In the genomic region with DNA sequence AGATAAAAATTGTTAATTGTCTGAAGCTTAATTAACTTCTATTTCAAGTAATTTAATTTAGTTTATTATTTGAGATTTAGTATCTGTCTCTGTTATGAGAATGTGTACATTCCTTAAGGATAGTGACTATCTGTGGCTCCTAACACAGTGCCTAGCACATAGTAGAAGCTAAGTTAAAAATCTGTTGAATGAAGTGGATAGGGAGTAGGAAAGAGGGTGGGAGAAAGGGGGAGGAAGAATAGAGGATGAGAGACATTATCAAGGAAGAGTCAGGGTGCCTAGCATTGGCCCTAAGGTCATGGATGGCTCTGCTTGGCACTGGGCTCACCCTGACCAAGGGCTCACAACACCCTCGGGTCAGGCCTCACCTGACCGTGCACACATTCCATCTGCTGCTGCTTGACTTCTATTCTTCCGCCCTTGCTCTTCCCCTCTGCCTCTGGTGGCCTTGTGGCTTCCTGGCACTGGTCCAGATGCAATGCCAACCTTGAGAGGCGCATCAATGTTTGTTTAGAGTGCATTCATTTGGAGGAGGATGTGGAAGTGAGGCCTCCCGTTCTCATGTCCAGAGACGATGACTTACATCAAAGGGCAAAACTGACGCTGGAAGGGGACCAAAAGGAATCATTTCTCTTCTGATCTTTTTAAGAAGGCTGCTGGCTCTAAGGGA, we compare ENCODE assay signal across 21 cellular contexts. TPM values are rescaled to one million over a fixed set of nuclear protein-coding genes. Genes with fewer than 3 reads are reported as not detected.
A peak's percentile ranks its signal among the peaks of the same experiment; 100 is the strongest.
DNase-seq lines count a peak whose midpoint lies in the region; ATAC-seq and TF ChIP-seq lines count a peak whose summit lies in the region.
"Had no signal": no experiment of that assay in that cellular context is flagged by ENCODE, and none has a peak within 500 bp of the region (broad histone marks: within the 10 kb centered on the region; RNA-seq: fewer than 3 reads in every experiment).

No MANE protein-coding gene starts in this region.

- 56 to 76% (median 71%) methylated on average over 7 of the region's 7 CpGs for WGBS in spleen, 5 donors

- no peak overlapping the region for H3K27ac Mint-ChIP-seq in activated T-cell treated with anti-CD3 and anti-CD28 coated beads, Interleukin-2, amount 50 U/mL, for 72 hours
- H3K27ac Mint-ChIP-seq: activated naive CD8-positive, alpha-beta T cell treated with anti-CD3 and anti-CD28 coated beads, Interleukin-2, amount 10 ng/mL, durations not matched to agents 7 days and 5 days; activated T-helper 1 cell treated with anti-CD3 and anti-CD28 coated beads, Interleukin-12 subunit alpha, Interleukin-12 subunit beta, Interleukin-2, Interleukin-4 antibody, amounts not matched to agents 30 ng/mL and 10 ng/mL and 1 ng/mL, durations not matched to agents 14 hours and 24 hours and 36 hours; natural killer cell had no signal

- H3K9me3 ChIP-seq in colonic mucosa (no peaks in the 10 kb centered on the region), spleen (no peaks in the 10 kb centered on the region)
- H3K9me3 ChIP-seq: prostate gland, SK-N-SH had no signal

- intact Hi-C loops in colonic mucosa (cut with DNase I) (no loop called here), spleen (cut with DNase I; ENCODE audit: low total_unique reads) (no loop called here)

- no peak for ATAC-seq in HG03378 (IDR thresholded peaks at IDR 0.05; ENCODE audit: unreplicated experiment)
- ATAC-seq in activated T-cell treated with anti-CD3 and anti-CD28 coated beads, Interleukin-2, amount 50 U/mL, for 72 hours (replicated peaks in 1 of 2) = no peak
- ATAC-seq: natural killer cell had no signal

- DNase-seq in NCI-H2227 (lab: John Stamatoyannopoulos, UW; ENCODE audit: unreplicated experiment) (peak; percentile 4), NCI-H2227 treated with DMSO at 0.1 percent for 48 hours (lab: John Stamatoyannopoulos, UW) (no peak), NCI-H345 treated with DMSO at 0.1 percent for 48 hours (lab: John Stamatoyannopoulos, UW; ENCODE audit: unreplicated experiment) (peak; percentile 25), colonic mucosa (peak; percentile 68), spleen (no peak), DMS79 treated with DMSO at 0.1 percent for 48 hours (lab: John Stamatoyannopoulos, UW) (no peak)
- DNase-seq in activated T-cell treated with anti-CD3 and anti-CD28 coated beads, Interleukin-2, amount 50 U/mL, for 72 hours = no peak
- DNase-seq: activated naive CD8-positive, alpha-beta T cell treated with anti-CD3 and anti-CD28 coated beads, Interleukin-2, amount 10 ng/mL, durations not matched to agents 7 days and 5 days; KBM-7; kidney; mammary epithelial cell; MV-4-11; natural killer cell; NCI-H187 treated with DMSO at 0.1 percent for 48 hours; SK-N-SH; stimulated activated CD4-positive, alpha-beta T cell treated with anti-CD3 and anti-CD28 coated beads, Interleukin-4, amount 100 ng/mL, for 24 hours; T1000 had no signal

- no peak for TF ChIP-seq POLR2A in spleen (IDR thresholded peaks at IDR 0.05)

- TF ChIP-seq CTCF in colonic mucosa (IDR thresholded peaks at IDR 0.05) = no peak
- TF ChIP-seq CTCF in spleen (IDR thresholded peaks at IDR 0.05 in 8 of 11, conservative IDR thresholded peaks at IDR 0.05 in 3 of 11) = no peak

- H3K4me1 ChIP-seq in colonic mucosa = peaks cover 22% of the 10 kb centered on the region
- H3K4me1 ChIP-seq in spleen = peaks cover 9 to 59% (median 27%) of the 10 kb centered on the region in 6 donors

- H3K4me1 Mint-ChIP-seq in activated T-cell treated with anti-CD3 and anti-CD28 coated beads, Interleukin-2, amount 50 U/mL, for 72 hours (ENCODE audit: low read depth) = peaks cover 23% of the 10 kb centered on the region

- H3K27ac ChIP-seq in colonic mucosa (peak overlapping the region; percentile 87), spleen (peak overlapping the region in 6 of 8 donors; percentile 1 to 53 (median 39))
- H3K27ac ChIP-seq: HL-60 had no signal

- no peaks in the 10 kb centered on the region for H3K36me3 Mint-ChIP-seq in activated T-cell treated with anti-CD3 and anti-CD28 coated beads, Interleukin-2, amount 50 U/mL, for 72 hours (ENCODE audit: insufficient read depth in 2 of 2)
- H3K36me3 Mint-ChIP-seq: activated naive CD8-positive, alpha-beta T cell treated with anti-CD3 and anti-CD28 coated beads, Interleukin-2, amount 10 ng/mL, durations not matched to agents 7 days and 5 days; natural killer cell had no signal

- no peaks in the 10 kb centered on the region for H3K36me3 ChIP-seq in colonic mucosa
- no peaks in the 10 kb centered on the region for H3K36me3 ChIP-seq in spleen
- H3K36me3 ChIP-seq: prostate gland had no signal

- H3K9me3 Mint-ChIP-seq in activated T-cell treated with anti-CD3 and anti-CD28 coated beads, Interleukin-2, amount 50 U/mL, for 72 hours = no peaks in the 10 kb centered on the region
- H3K9me3 Mint-ChIP-seq: activated naive CD8-positive, alpha-beta T cell treated with anti-CD3 and anti-CD28 coated beads, Interleukin-2, amount 10 ng/mL, durations not matched to agents 7 days and 5 days; activated T-helper 1 cell treated with anti-CD3 and anti-CD28 coated beads, Interleukin-12 subunit alpha, Interleukin-12 subunit beta, Interleukin-2, Interleukin-4 antibody, amounts not matched to agents 30 ng/mL and 10 ng/mL and 1 ng/mL, durations not matched to agents 14 hours and 24 hours and 36 hours; natural killer cell had no signal

- H3K27me3 Mint-ChIP-seq in activated T-cell treated with anti-CD3 and anti-CD28 coated beads, Interleukin-2, amount 50 U/mL, for 72 hours (ENCODE audit: low read depth) = no peaks in the 10 kb centered on the region

- H3K9ac ChIP-seq in colonic mucosa (ENCODE audit: low read depth in 2 of 2, low read length in 2 of 2) = peak overlapping the region; percentile 16 to 72
- H3K9ac ChIP-seq: SK-N-SH had no signal

- no peak overlapping the region for H3K4me3 Mint-ChIP-seq in activated T-cell treated with anti-CD3 and anti-CD28 coated beads, Interleukin-2, amount 50 U/mL, for 72 hours
- H3K4me3 Mint-ChIP-seq: activated naive CD8-positive, alpha-beta T cell treated with anti-CD3 and anti-CD28 coated beads, Interleukin-2, amount 10 ng/mL, durations not matched to agents 7 days and 5 days; activated T-helper 1 cell treated with anti-CD3 and anti-CD28 coated beads, Interleukin-12 subunit alpha, Interleukin-12 subunit beta, Interleukin-2, Interleukin-4 antibody, amounts not matched to agents 30 ng/mL and 10 ng/mL and 1 ng/mL, durations not matched to agents 14 hours and 24 hours and 36 hours; natural killer cell had no signal

- H3K4me3 ChIP-seq in colonic mucosa (no peak overlapping the region), spleen (no peak overlapping the region)
- H3K4me3 ChIP-seq: prostate gland had no signal

- H3K27me3 ChIP-seq in colonic mucosa (no peaks in the 10 kb centered on the region), spleen (replicated peaks in 1 of 7) (peaks cover 0 to 7% (median 0%) of the 10 kb centered on the region in 7 donors)

RNA-seq across cellular contexts. Expression of a gene that starts 42.3 kb away (rescaled TPM):
- total RNA-seq in colonic mucosa (100 to 1,000 TPM; 120 to 151 TPM), spleen (10 to 100 TPM; 28.1 to 77.9 (median 59.1) TPM)
- 10 to 100 TPM in 1 of 3 donors, 1 to 10 TPM in 2; 3.2 to 13.3 (median 4.7) TPM for polyA plus RNA-seq in spleen
- total RNA-seq in activated T-cell treated with anti-CD3 and anti-CD28 coated beads, Interleukin-2, amount 50 U/mL, for 72 hours = 1 to 10 TPM; 1.3 to 1.4 TPM

Comparison
In these comparisons a context has a peak if more than half of its experiments do, and no peak if none do; other contexts are left out.
1. DNase-seq: peak in NCI-H2227 (single experiment), NCI-H345 treated with DMSO at 0.1 percent for 48 hours (single experiment) and colonic mucosa (single experiment); none in NCI-H2227 treated with DMSO at 0.1 percent for 48 hours (single experiment), spleen (single experiment), activated T-cell treated with anti-CD3 and anti-CD28 coated beads, Interleukin-2, amount 50 U/mL, for 72 hours (0 of 2) and DMS79 treated with DMSO at 0.1 percent for 48 hours (single experiment).
2. RNA of a gene that starts 42.3 kb away (total RNA-seq): 120 to 151 TPM in colonic mucosa and 28.1 to 77.9 TPM in spleen; 1.3 to 1.4 TPM in activated T-cell treated with anti-CD3 and anti-CD28 coated beads, Interleukin-2, amount 50 U/mL, for 72 hours; every median in the first group is over 10 times any median in the second.